In the genomic region with DNA sequence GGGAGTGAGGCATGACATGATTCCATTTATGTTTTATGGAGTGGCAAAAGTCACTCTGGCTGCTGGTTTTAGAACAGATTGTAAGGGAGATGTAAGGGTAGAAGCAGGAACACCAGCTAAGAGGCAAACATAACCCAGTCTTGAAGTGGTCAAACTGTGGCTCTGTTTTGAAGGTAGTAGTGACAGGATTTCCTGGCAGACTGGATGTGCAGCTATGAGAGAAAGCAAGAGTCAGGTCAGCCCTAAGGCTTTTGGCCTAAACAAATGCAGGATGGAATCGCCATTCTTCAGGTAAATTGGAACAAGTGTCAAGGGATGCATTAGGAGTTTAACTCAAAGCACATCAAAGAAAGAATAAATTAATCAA, we compare ENCODE assay signal across 1 cellular context.
TF ChIP-seq lines count a peak whose summit lies in the region.

No MANE protein-coding gene starts in this region.

TF ChIP-seq in SK-N-SH treated with all-trans-retinoic acid at 6 μM for 48 hours, 23 proteins besides CTCF, POLR2A, EP300 and RAD21 (continued from another document):
- TF ChIP-seq, protein P1, sequence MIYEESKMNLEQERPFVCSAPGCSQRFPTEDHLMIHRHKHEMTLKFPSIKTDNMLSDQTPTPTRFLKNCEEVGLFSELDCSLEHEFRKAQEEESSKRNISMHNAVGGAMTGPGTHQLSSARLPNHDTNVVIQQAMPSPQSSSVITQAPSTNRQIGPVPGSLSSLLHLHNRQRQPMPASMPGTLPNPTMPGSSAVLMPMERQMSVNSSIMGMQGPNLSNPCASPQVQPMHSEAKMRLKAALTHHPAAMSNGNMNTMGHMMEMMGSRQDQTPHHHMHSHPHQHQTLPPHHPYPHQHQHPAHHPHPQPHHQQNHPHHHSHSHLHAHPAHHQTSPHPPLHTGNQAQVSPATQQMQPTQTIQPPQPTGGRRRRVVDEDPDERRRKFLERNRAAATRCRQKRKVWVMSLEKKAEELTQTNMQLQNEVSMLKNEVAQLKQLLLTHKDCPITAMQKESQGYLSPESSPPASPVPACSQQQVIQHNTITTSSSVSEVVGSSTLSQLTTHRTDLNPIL (CRISPR knock-in tag; IDR thresholded peaks at IDR 0.05; ENCODE audit: low read depth): no peak
- TF ChIP-seq TCF4 (CRISPR knock-in tag; IDR thresholded peaks at IDR 0.05; ENCODE audit: borderline replicate concordance) (no peak), BACH2 (CRISPR knock-in tag; IDR thresholded peaks at IDR 0.05; ENCODE audit: borderline replicate concordance) (no peak), SNAI2 (CRISPR knock-in tag; IDR thresholded peaks at IDR 0.05) (no peak), RARB (CRISPR knock-in tag; IDR thresholded peaks at IDR 0.05) (no peak), ZNF8 (CRISPR knock-in tag; IDR thresholded peaks at IDR 0.05) (no peak), OSR1 (CRISPR knock-in tag; IDR thresholded peaks at IDR 0.05) (no peak), ZFP3 (CRISPR knock-in tag; IDR thresholded peaks at IDR 0.05) (no peak), ISL1 (CRISPR knock-in tag; IDR thresholded peaks at IDR 0.05) (no peak), GLIS3 (CRISPR knock-in tag; IDR thresholded peaks at IDR 0.05) (no peak), ZNF565 (CRISPR knock-in tag; conservative IDR thresholded peaks at IDR 0.05; ENCODE audit: low read depth) (no peak), TOX (CRISPR knock-in tag; IDR thresholded peaks at IDR 0.05; ENCODE audit: borderline replicate concordance) (no peak), ZNF70 (CRISPR knock-in tag; IDR thresholded peaks at IDR 0.05) (no peak), PPARA (CRISPR knock-in tag; IDR thresholded peaks at IDR 0.05; ENCODE audit: borderline replicate concordance) (no peak)
- TF ChIP-seq, protein P2, sequence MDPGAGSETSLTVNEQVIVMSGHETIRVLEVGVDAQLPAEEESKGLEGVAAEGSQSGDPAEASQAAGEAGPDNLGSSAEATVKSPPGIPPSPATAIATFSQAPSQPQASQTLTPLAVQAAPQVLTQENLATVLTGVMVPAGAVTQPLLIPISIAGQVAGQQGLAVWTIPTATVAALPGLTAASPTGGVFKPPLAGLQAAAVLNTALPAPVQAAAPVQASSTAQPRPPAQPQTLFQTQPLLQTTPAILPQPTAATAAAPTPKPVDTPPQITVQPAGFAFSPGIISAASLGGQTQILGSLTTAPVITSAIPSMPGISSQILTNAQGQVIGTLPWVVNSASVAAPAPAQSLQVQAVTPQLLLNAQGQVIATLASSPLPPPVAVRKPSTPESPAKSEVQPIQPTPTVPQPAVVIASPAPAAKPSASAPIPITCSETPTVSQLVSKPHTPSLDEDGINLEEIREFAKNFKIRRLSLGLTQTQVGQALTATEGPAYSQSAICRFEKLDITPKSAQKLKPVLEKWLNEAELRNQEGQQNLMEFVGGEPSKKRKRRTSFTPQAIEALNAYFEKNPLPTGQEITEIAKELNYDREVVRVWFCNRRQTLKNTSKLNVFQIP (CRISPR knock-in tag; IDR thresholded peaks at IDR 0.05; ENCODE audit: borderline replicate concordance, low read depth): no peak
- TF ChIP-seq, protein P3, sequence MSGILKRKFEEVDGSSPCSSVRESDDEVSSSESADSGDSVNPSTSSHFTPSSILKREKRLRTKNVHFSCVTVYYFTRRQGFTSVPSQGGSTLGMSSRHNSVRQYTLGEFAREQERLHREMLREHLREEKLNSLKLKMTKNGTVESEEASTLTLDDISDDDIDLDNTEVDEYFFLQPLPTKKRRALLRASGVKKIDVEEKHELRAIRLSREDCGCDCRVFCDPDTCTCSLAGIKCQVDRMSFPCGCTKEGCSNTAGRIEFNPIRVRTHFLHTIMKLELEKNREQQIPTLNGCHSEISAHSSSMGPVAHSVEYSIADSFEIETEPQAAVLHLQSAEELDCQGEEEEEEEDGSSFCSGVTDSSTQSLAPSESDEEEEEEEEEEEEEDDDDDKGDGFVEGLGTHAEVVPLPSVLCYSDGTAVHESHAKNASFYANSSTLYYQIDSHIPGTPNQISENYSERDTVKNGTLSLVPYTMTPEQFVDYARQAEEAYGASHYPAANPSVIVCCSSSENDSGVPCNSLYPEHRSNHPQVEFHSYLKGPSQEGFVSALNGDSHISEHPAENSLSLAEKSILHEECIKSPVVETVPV (CRISPR knock-in tag; IDR thresholded peaks at IDR 0.05): no peak
